In genomic region chrX:47658301-47658683, GRCh38 we compare ENCODE assay signal across 1 cellular context.
TF ChIP-seq lines count a peak whose summit lies in the region.

No MANE protein-coding gene starts in this region.

TF ChIP-seq in endothelial cell of umbilical vein, 7 proteins besides CTCF, POLR2A, EP300 and RAD21:
- TF ChIP-seq POLR2AphosphoS5 (IDR thresholded peaks at IDR 0.05; ENCODE audit: insufficient read depth, low read depth, low read length) (no peak), MYC (IDR thresholded peaks at IDR 0.05; ENCODE audit: low read depth, low read length) (no peak), GATA2 (IDR thresholded peaks at IDR 0.05; ENCODE audit: insufficient read depth, insufficient read length, low read depth, low read length) (no peak), MAX (IDR thresholded peaks at IDR 0.05; ENCODE audit: insufficient read depth, insufficient read length) (no peak), FOS (IDR thresholded peaks at IDR 0.05; ENCODE audit: borderline replicate concordance, insufficient read depth, low read length) (no peak)
